In the genomic region with DNA sequence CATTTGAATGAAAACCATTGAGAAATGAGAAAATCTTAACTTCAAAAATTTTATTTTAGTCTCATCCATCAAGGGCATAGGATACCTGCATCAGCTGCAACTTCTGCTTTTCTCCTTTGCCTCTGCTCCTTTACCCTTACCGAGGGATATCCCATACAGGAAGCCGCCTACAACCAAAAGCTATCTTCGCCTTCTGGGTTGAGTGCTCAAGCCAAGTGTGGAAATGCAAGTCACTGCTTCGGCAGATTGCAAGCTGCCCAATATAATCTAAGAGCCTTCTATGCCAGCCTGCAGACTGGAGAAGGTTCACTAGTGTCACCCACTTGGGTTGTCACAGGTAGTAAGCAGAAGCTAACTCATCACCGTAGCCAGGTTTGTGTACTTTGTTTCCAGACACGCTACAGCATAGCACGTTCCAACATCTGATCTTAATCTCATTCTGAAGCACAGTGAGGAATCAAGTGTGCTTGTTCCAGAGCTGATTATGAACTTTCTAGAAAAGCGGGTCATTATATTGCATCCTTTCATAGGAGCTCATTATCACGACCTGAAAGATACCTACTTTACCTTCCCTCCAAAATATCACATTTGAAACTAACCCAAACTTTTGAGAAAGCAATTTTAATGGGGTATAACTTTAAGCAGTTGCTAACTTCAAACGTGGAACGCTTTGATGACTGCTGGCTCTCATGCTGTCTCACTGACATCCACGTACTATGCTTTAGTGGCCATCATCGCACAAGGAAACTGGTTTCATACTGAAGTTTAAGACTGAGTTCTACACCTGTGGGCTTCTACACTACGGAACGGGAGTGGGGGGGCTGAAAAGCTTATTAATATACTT, we compare ENCODE assay signal across 8 cellular contexts. TPM values are rescaled to one million over a fixed set of nuclear protein-coding genes. Genes with fewer than 3 reads are reported as not detected.
DNase-seq lines count a peak whose midpoint lies in the region; ATAC-seq, FAIRE-seq and TF ChIP-seq lines count a peak whose summit lies in the region.

No MANE protein-coding gene starts in this region.

- H3K4me2 ChIP-seq in OCI-LY1 (ENCODE audit: low read length): peak overlapping the region; percentile 92

- no peak for FAIRE-seq in bronchial epithelial cell (lab: Jason Lieb, UNC)

- no peak overlapping the region for H2AFZ ChIP-seq in OCI-LY1 (ENCODE audit: low read length)

- H3K9me2 ChIP-seq in OCI-LY1 (ENCODE audit: low read depth, low read length): no peaks in the 10 kb centered on the region

- H3K4me3 ChIP-seq in OCI-LY1 (ENCODE audit: low read depth, low read length, poor library complexity, severe bottlenecking): peak overlapping the region; percentile 95
- H3K4me3 ChIP-seq in bronchial epithelial cell (ENCODE audit: low read depth, low read length): no peak overlapping the region
- peak overlapping the region; percentile 88 to 94 for H3K4me3 ChIP-seq in muscle layer of duodenum (ENCODE audit: low read depth in 1 of 2, low read length in 2 of 2)

- DNase-seq in G401 (ENCODE audit: low spot score) (peak; percentile 43), bronchial epithelial cell (ENCODE audit: low read depth) (peak; percentile 41), DMS79 (lab: John Stamatoyannopoulos, UW) (no peak), GOT3 (lab: John Stamatoyannopoulos, UW) (no peak), NCI-H2029 (lab: John Stamatoyannopoulos, UW) (no peak)

- H3K27me3 ChIP-seq in OCI-LY1 (ENCODE audit: insufficient read depth, low read length) (no peaks in the 10 kb centered on the region), bronchial epithelial cell (ENCODE audit: control insufficient read depth, insufficient read depth, low read length) (no peaks in the 10 kb centered on the region), muscle layer of duodenum (ENCODE audit: low read depth, low read length) (no peaks in the 10 kb centered on the region)

- H4K20me1 ChIP-seq in OCI-LY1 (ENCODE audit: insufficient read depth, low read length): no peaks in the 10 kb centered on the region

- no peak for TF ChIP-seq CTCF in OCI-LY1 (IDR thresholded peaks at IDR 0.05; ENCODE audit: low read length)
- TF ChIP-seq CTCF in bronchial epithelial cell (IDR thresholded peaks at IDR 0.05; ENCODE audit: insufficient read depth, low read length, severe bottlenecking): no peak

- ATAC-seq in GM19351 (IDR thresholded peaks at IDR 0.05; ENCODE audit: unreplicated experiment): no peak

- H3K9ac ChIP-seq in OCI-LY1 (ENCODE audit: low read length): peak overlapping the region; percentile 34; the same call in 1 of the 2 replicates

- in situ Hi-C loops in G401 (cut with HindIII; ENCODE audit: low sequenced_read_pairs): no loop called here

- H3K4me1 ChIP-seq in OCI-LY1 (ENCODE audit: insufficient read depth, low read length, severe bottlenecking) (peaks cover 33% of the 10 kb centered on the region), muscle layer of duodenum (ENCODE audit: control insufficient read depth in 1 of 2, insufficient read depth in 2 of 2, low read length in 2 of 2) (peaks cover 0 to 30% of the 10 kb centered on the region in 2 donors)

- H3K27ac ChIP-seq in OCI-LY1 (ENCODE audit: low read depth, low read length, poor library complexity, severe bottlenecking): peak overlapping the region; percentile 41
- H3K27ac ChIP-seq in muscle layer of duodenum (ENCODE audit: low read length): peak overlapping the region; percentile 21

- H3K36me3 ChIP-seq in OCI-LY1 (ENCODE audit: insufficient read depth, low read length) (peaks cover 35% of the 10 kb centered on the region), bronchial epithelial cell (ENCODE audit: control insufficient read depth, insufficient read depth, low read length) (peaks cover 5% of the 10 kb centered on the region), muscle layer of duodenum (ENCODE audit: control insufficient read depth in 1 of 2, insufficient read depth in 2 of 2, low read length in 2 of 2) (peaks cover 24 to 29% of the 10 kb centered on the region in 2 donors)

- H3K79me2 ChIP-seq in OCI-LY1 (ENCODE audit: insufficient read depth, low read length): peaks cover 15% of the 10 kb centered on the region

- H3F3A ChIP-seq in OCI-LY1 (ENCODE audit: insufficient read depth, low read length): peaks cover 8% of the 10 kb centered on the region; the same call in 1 of the 2 replicates

- H3K9me3 ChIP-seq in OCI-LY1 (ENCODE audit: low read length) (no peaks in the 10 kb centered on the region), muscle layer of duodenum (ENCODE audit: control insufficient read depth in 1 of 2, low read length in 2 of 2) (no peaks in the 10 kb centered on the region)

RNA-seq across cellular contexts. Expression of gene UNK, which starts 8.0 kb away (rescaled TPM):
- 19.1 and 19.6 TPM in 2 replicates for total RNA-seq in G401 (2014; rRNA removed; shearing (Covaris generic))
- total RNA-seq in bronchial epithelial cell: 10.8 and 11.4 TPM in 2 replicates

RNA-seq across cellular contexts. Expression of gene GALK1, which starts 11.6 kb away (rescaled TPM):
- 68.3 and 87.8 TPM in 2 replicates for total RNA-seq in G401 (2014; rRNA removed; shearing (Covaris generic))
- 13.4 and 32.8 TPM in 2 replicates for total RNA-seq in bronchial epithelial cell

RNA-seq across cellular contexts. Expression of gene ITGB4, which starts 55.4 kb away (rescaled TPM):
- 0.06 TPM in 1 of 2 replicates, not detected in the other for total RNA-seq in G401 (2014; rRNA removed; shearing (Covaris generic))
- total RNA-seq in bronchial epithelial cell: 297 and 565 TPM in 2 replicates

Comparison
In these comparisons a context has a peak if more than half of its experiments do, and no peak if none do; other contexts are left out.
1. DNase-seq: peak in G401 (single experiment) and bronchial epithelial cell (single experiment); none in DMS79 (single experiment), GOT3 (single experiment) and NCI-H2029 (single experiment).
2. RNA of gene ITGB4, which starts 55.4 kb away (total RNA-seq): 297 to 565 TPM in bronchial epithelial cell; 0.06 TPM in G401; every median in the first group is over 100 times any median in the second.